In the genomic region with DNA sequence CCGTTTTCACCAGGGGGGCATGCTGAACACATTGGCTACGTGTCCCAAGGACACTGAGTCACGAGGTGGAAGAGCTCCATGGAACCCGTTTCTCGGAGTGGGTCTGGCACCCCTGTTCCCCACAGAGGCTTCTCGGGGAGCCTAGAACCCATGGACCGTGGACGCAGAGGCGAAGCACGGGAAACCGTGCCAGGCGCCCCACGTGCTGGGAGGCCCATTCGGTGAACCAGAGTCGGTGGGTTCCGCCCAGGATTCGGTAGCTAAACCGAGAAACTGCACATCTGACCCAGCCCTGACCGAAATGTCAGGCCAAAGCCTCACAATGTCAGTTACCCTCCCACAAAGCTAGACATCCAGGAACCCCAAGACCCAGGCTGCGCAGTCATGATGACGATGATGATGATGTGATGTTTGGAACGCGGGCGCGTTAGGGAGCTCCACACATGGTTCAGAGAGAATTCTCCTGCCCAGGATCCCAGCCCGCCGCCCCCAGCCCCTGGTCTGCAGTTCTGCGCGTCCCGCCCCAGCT, we compare ENCODE assay signal across 8 cellular contexts. TPM values are rescaled to one million over a fixed set of nuclear protein-coding genes. Genes with fewer than 3 reads are reported as not detected.
DNase-seq lines count a peak whose midpoint lies in the region; ATAC-seq and TF ChIP-seq lines count a peak whose summit lies in the region.

No MANE protein-coding gene starts in this region.

- H3K36me3 Mint-ChIP-seq in activated CD4-positive, alpha-beta memory T cell treated with anti-CD3 and anti-CD28 coated beads, Interleukin-2, amount 10 ng/mL, durations not matched to agents 7 days and 5 days (ENCODE audit: low read depth), result peaks cover 5% of the 10 kb centered on the region

- no CpG with 5 or more reads among the region's 30 CpGs for WGBS in neuronal stem cell (ENCODE audit: extremely low coverage in 2 of 2, insufficient read length in 2 of 2, insufficient replicate concordance in 1 of 2), 2 donors

- no peaks in the 10 kb centered on the region for H3K9me3 Mint-ChIP-seq in activated CD4-positive, alpha-beta memory T cell treated with anti-CD3 and anti-CD28 coated beads, Interleukin-2, amount 10 ng/mL, durations not matched to agents 7 days and 5 days

- peak overlapping the region; percentile 88 for H3K27ac Mint-ChIP-seq in activated CD4-positive, alpha-beta memory T cell treated with anti-CD3 and anti-CD28 coated beads, Interleukin-2, amount 10 ng/mL, durations not matched to agents 7 days and 5 days

- H3K23ac ChIP-seq in neuronal stem cell (ENCODE audit: low read depth, low read length, poor library complexity), result peak overlapping the region; percentile 82

- no peaks in the 10 kb centered on the region for H3K9me3 ChIP-seq in neuronal stem cell (replicated peaks in 1 of 2; ENCODE audit: control insufficient read depth in 2 of 2, insufficient read depth in 1 of 2, low read depth in 1 of 2, low read length in 2 of 2)

- no peak overlapping the region for H4K8ac ChIP-seq in neuronal stem cell (ENCODE audit: low read depth, low read length)

- H3K18ac ChIP-seq in neuronal stem cell (ENCODE audit: low read length), result peak overlapping the region; percentile 84

- no peak for TF ChIP-seq CTCF in fibroblast of pulmonary artery (IDR thresholded peaks at IDR 0.05; ENCODE audit: low read length, missing control alignments)

- peak overlapping the region; percentile 67 for H2BK5ac ChIP-seq in neuronal stem cell (ENCODE audit: low read length)

- no peak overlapping the region for H3K4ac ChIP-seq in neuronal stem cell (ENCODE audit: low read length)

- H3K4me3 ChIP-seq in fibroblast of pulmonary artery (replicated peaks; ENCODE audit: low read depth, low read length), result peak overlapping the region; percentile 81
- H3K4me3 ChIP-seq in neuronal stem cell (ENCODE audit: low read length in 2 of 2), result peak overlapping the region; percentile 87 to 93

- H3K27ac ChIP-seq in neuronal stem cell (replicated peaks; ENCODE audit: low read length), result peak overlapping the region; percentile 37

- DNase-seq in stimulated activated CD4-positive, alpha-beta T cell treated with anti-CD3 and anti-CD28 coated beads, Interleukin-12 subunit alpha, Interleukin-12 subunit beta, amount 100 ng/mL, for 4 hours, result peak; percentile 43
- no peak for DNase-seq in stimulated activated CD4-positive, alpha-beta T cell treated with anti-CD3 and anti-CD28 coated beads, Interleukin-4, amount 100 ng/mL, for 24 hours
- DNase-seq in activated CD4-positive, alpha-beta memory T cell treated with anti-CD3 and anti-CD28 coated beads, Interleukin-2, amount 10 ng/mL, durations not matched to agents 7 days and 5 days, result no peak
- DNase-seq in fibroblast of pulmonary artery (ENCODE audit: low read depth) (no peak), neuronal stem cell (ENCODE audit: low spot score) (no peak), GDM1 (lab: John Stamatoyannopoulos, UW) (no peak)

- H2BK15ac ChIP-seq in neuronal stem cell (ENCODE audit: low read length), result peak overlapping the region; percentile 28

- peak overlapping the region; percentile 71 for H3K4me2 ChIP-seq in neuronal stem cell (ENCODE audit: insufficient read depth, low read length, poor library complexity, severe bottlenecking)

- H2AFZ ChIP-seq in neuronal stem cell (ENCODE audit: low read length), result peak overlapping the region; percentile 97

- no peak overlapping the region for H3K14ac ChIP-seq in neuronal stem cell (ENCODE audit: low read length)

- no peak overlapping the region for H2BK120ac ChIP-seq in neuronal stem cell (ENCODE audit: low read depth, low read length)

- peaks cover 51% of the 10 kb centered on the region for H3K4me1 Mint-ChIP-seq in activated CD4-positive, alpha-beta memory T cell treated with anti-CD3 and anti-CD28 coated beads, Interleukin-2, amount 10 ng/mL, durations not matched to agents 7 days and 5 days

- H3K36me3 ChIP-seq in neuronal stem cell (replicated peaks in 1 of 2; ENCODE audit: control insufficient read depth in 2 of 2, insufficient read depth in 2 of 2, low read length in 2 of 2), result no peaks in the 10 kb centered on the region

- POLR2A ChIA-PET in activated CD4-positive, alpha-beta memory T cell treated with anti-CD3 and anti-CD28 coated beads, Interleukin-2, amount 10 ng/mL, durations not matched to agents 7 days and 5 days (lab: Charles Lee), result interaction anchor here (0.8 to 3.0 kb wide), 6 partner anchors 8 to 88 kb away, joined by 3 to 24 read pairs (median 4); no protein-coding TSS in a partner anchor

- H3K4me1 ChIP-seq in neuronal stem cell (ENCODE audit: control insufficient read depth in 2 of 2, insufficient read depth in 1 of 2, low read depth in 1 of 2, low read length in 2 of 2), result peaks cover 7 to 8% of the 10 kb centered on the region in 2 donors

- H2BK12ac ChIP-seq in neuronal stem cell (ENCODE audit: low read length), result peak overlapping the region; percentile 65

- CTCF ChIA-PET in activated CD4-positive, alpha-beta memory T cell treated with anti-CD3 and anti-CD28 coated beads, Interleukin-2, amount 10 ng/mL, durations not matched to agents 7 days and 5 days (lab: Charles Lee), result interaction anchor here (1.0 to 5.3 kb wide), 3 partner anchors 9 to 208 kb away, joined by 3 to 66 read pairs (median 3); no protein-coding TSS in a partner anchor

- H3K27me3 Mint-ChIP-seq in activated CD4-positive, alpha-beta memory T cell treated with anti-CD3 and anti-CD28 coated beads, Interleukin-2, amount 10 ng/mL, durations not matched to agents 7 days and 5 days, result peaks cover 34% of the 10 kb centered on the region

- no peaks in the 10 kb centered on the region for H3K79me1 ChIP-seq in neuronal stem cell (ENCODE audit: low read depth, low read length)

- peaks cover 0 to 23% (median 0%) of the 10 kb centered on the region in 3 experiments for H3K27me3 ChIP-seq in neuronal stem cell (ENCODE audit: control insufficient read depth in 3 of 3, insufficient read depth in 3 of 3, low read depth in 1 of 3, low read length in 3 of 3)

- no peak overlapping the region for H4K91ac ChIP-seq in neuronal stem cell (ENCODE audit: low read depth, low read length, poor library complexity)

- peak overlapping the region; percentile 87 for H3K9ac ChIP-seq in neuronal stem cell (ENCODE audit: low read depth, low read length, poor library complexity)

- H3K4me3 Mint-ChIP-seq in activated CD4-positive, alpha-beta memory T cell treated with anti-CD3 and anti-CD28 coated beads, Interleukin-2, amount 10 ng/mL, durations not matched to agents 7 days and 5 days, result peak overlapping the region; percentile 88

- H2AK5ac ChIP-seq in neuronal stem cell (ENCODE audit: low read depth, low read length), result peak overlapping the region; percentile 8

- peak; percentile 12 for ATAC-seq in HG03378 (IDR thresholded peaks at IDR 0.05; ENCODE audit: unreplicated experiment)
- no peak for ATAC-seq in GM18858 (IDR thresholded peaks at IDR 0.05; ENCODE audit: unreplicated experiment)

RNA-seq across cellular contexts. Expression of gene WNT11, which starts 28.5 kb away (rescaled TPM):
- under 1 TPM in 1 of 2 experiments, not detected in 1; 0.20 TPM for total RNA-seq in activated CD4-positive, alpha-beta memory T cell treated with anti-CD3 and anti-CD28 coated beads, Interleukin-2, amount 10 ng/mL, durations not matched to agents 7 days and 5 days
- polyA plus RNA-seq in neuronal stem cell (2013, experiment 1 of 2), result 0.15 TPM
- polyA plus RNA-seq in neuronal stem cell (2013, experiment 2 of 2), result 0.12 TPM
